Comparison of ENCODE assay signal across 1 cellular context in the genomic region with DNA sequence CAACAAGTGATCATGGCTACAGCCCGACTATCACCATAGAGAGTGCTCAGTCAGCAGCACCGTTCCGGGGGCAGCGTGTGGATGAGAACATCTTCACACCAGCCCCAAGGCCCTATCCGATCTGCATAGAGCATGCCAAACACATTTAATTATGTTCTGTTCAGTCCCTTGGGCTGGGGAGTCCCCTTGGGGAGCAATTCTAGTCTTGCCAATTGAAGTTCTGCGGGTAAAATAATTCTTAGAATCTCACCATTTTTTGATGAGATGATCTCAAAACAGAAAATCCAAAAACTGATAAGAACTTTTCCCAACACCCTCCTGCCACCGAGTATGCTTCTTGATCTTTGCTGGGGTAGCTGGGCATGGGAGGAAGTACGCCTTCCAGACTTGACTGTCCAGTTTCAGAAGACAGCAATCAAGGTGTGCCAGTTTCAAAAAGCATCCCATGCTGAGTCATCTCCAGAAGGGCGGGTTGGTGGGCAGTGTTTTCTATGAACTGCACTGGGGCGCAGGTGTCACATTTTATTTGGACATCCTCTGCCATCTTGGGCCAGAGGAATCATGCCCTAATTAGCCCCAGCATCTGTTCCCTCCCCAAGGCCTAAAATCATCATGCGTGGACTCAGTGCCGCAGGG.
TF ChIP-seq lines count a peak whose summit lies in the region.

No MANE protein-coding gene starts in this region.

TF ChIP-seq in K562, 482 proteins besides CTCF, POLR2A, EP300 and RAD21:
- TF ChIP-seq ZNF3 (CRISPR knock-in tag; IDR thresholded peaks at IDR 0.05) (no peak), NFE2 (IDR thresholded peaks at IDR 0.05; ENCODE audit: low read depth) (peak; percentile 35; the same call in 1 of the 2 replicates), SMC3 (conservative IDR thresholded peaks at IDR 0.05; ENCODE audit: insufficient read depth, low read depth, low read length) (no peak)
